ENCODE assay signal across 20 cellular contexts in genomic region chr1:26050255-26050640, GRCh38. TPM values are rescaled to one million over a fixed set of nuclear protein-coding genes. Genes with fewer than 3 reads are reported as not detected.
DNase-seq lines count a peak whose midpoint lies in the region; ATAC-seq and TF ChIP-seq lines count a peak whose summit lies in the region.
"Had no signal": no experiment of that assay in that cellular context is flagged by ENCODE, and none has a peak within 500 bp of the region (broad histone marks: within the 10 kb centered on the region; RNA-seq: fewer than 3 reads in every experiment).

No MANE protein-coding gene starts in this region.

- H3K9me3 Mint-ChIP-seq in osteocyte (ENCODE audit: unreplicated experiment) (no peaks in the 10 kb centered on the region), type B pancreatic cell (no peaks in the 10 kb centered on the region)
- H3K9me3 Mint-ChIP-seq: CD4-positive, CD25-positive, alpha-beta regulatory T cell; GM23338 had no signal

- ATAC-seq in heart right ventricle, result no peak
- peak; percentile 10 for ATAC-seq in left ventricle myocardium superior
- ATAC-seq in GM18873 (IDR thresholded peaks at IDR 0.05; ENCODE audit: low FRiP score, unreplicated experiment), result no peak
- ATAC-seq: GM12878, GM23338, HepG2 had no signal

- H3K4me1 Mint-ChIP-seq in osteocyte (ENCODE audit: unreplicated experiment) (peaks cover 2% of the 10 kb centered on the region), type B pancreatic cell (ENCODE audit: unreplicated experiment) (peaks cover 10% of the 10 kb centered on the region)

- peaks cover 72% of the 10 kb centered on the region for H3K27me3 Mint-ChIP-seq in osteocyte (ENCODE audit: unreplicated experiment)
- H3K27me3 Mint-ChIP-seq in type B pancreatic cell, result peaks cover 56% of the 10 kb centered on the region

- H3K27ac Mint-ChIP-seq in osteocyte (ENCODE audit: unreplicated experiment), result peak overlapping the region; percentile 50
- H3K27ac Mint-ChIP-seq in type B pancreatic cell, result peak overlapping the region; percentile 83
- H3K27ac Mint-ChIP-seq: CD4-positive, CD25-positive, alpha-beta regulatory T cell; GM23338 had no signal

- peaks cover 0 to 52% (median 14%) of the 10 kb centered on the region in 9 donors for H3K4me1 ChIP-seq in heart right ventricle

- no peak overlapping the region for H3K4me3 ChIP-seq in heart right ventricle
- H3K4me3 ChIP-seq: BLaER1 treated with 17β-estradiol and CSF1 and Interleukin-3, amounts not matched to agents 10 nM and 100 nM; GM12878; GM23338 had no signal

- H3K36me3 ChIP-seq in heart right ventricle, result peaks cover 0 to 42% (median 19%) of the 10 kb centered on the region in 9 donors
- H3K36me3 ChIP-seq: BLaER1 treated with 17β-estradiol and CSF1 and Interleukin-3, amounts not matched to agents 10 nM and 100 nM had no signal

- no peak for TF ChIP-seq CTCF in heart right ventricle (IDR thresholded peaks at IDR 0.05)
- TF ChIP-seq CTCF in osteocyte (IDR thresholded peaks at IDR 0.05), result no peak
- TF ChIP-seq CTCF in type B pancreatic cell (conservative IDR thresholded peaks at IDR 0.05), result no peak

- WGBS in heart right ventricle, 2 donors, result 69 to 84% methylated on average over 6 of the region's 6 CpGs

- H3K4me3 Mint-ChIP-seq in osteocyte (ENCODE audit: unreplicated experiment) (no peak overlapping the region), type B pancreatic cell (peak overlapping the region; percentile 80)
- H3K4me3 Mint-ChIP-seq: CD4-positive, CD25-positive, alpha-beta regulatory T cell; GM23338 had no signal

- intact Hi-C loops in heart right ventricle (cut with DNase I), result loop anchor here in 1 of 10 donors (5.0 kb wide), 1 partner anchor 1413 kb away; no protein-coding TSS in a partner anchor
- intact Hi-C loops in cardiac septum (cut with DNase I), result no loop called here
- intact Hi-C loops in left ventricle myocardium superior (cut with micrococcal nuclease), result no loop called here

- no peak for DNase-seq in heart right ventricle
- no peak for DNase-seq in cardiac septum (ENCODE audit: low spot score)
- no peak for DNase-seq in left ventricle myocardium superior
- DNase-seq in osteocyte (ENCODE audit: extremely low spot score, unreplicated experiment), result no peak
- DNase-seq in type B pancreatic cell (ENCODE audit: extremely low spot score, unreplicated experiment), result no peak
- no peak for DNase-seq in RKO (ENCODE audit: low spot score)
- DNase-seq in NK-92 treated with Interleukin-12 subunit alpha and Interleukin-12 subunit beta, amount 100 ng/mL, for 24 hours (lab: John Stamatoyannopoulos, UW), result no peak
- DNase-seq: ACHN; Calu3; CD4-positive, CD25-positive, alpha-beta regulatory T cell; DMS 273 treated with DMSO at 0.1 percent for 48 hours; H7 had no signal

- H3K36me3 Mint-ChIP-seq in osteocyte (ENCODE audit: unreplicated experiment) (no peaks in the 10 kb centered on the region), type B pancreatic cell (no peaks in the 10 kb centered on the region)
- H3K36me3 Mint-ChIP-seq: CD4-positive, CD25-positive, alpha-beta regulatory T cell had no signal

- peaks cover 0 to 74% (median 35%) of the 10 kb centered on the region in 7 donors for H3K27me3 ChIP-seq in heart right ventricle

- no peaks in the 10 kb centered on the region for H3K9me3 ChIP-seq in heart right ventricle
- H3K9me3 ChIP-seq: BLaER1 treated with 17β-estradiol and CSF1 and Interleukin-3, amounts not matched to agents 10 nM and 100 nM had no signal

- H3K27ac ChIP-seq in heart right ventricle, result peak overlapping the region in 7 of 10 donors; percentile 5 to 68 (median 49)
- H3K27ac ChIP-seq: BLaER1 treated with 17β-estradiol and CSF1 and Interleukin-3, amounts not matched to agents 10 nM and 100 nM had no signal

RNA-seq across cellular contexts. Expression of gene SLC30A2, which starts 4.3 kb away (rescaled TPM):
- 10 to 100 TPM in 3 of 10 donors, 1 to 10 TPM in 7; 2.6 to 14.4 (median 8.9) TPM for total RNA-seq in heart right ventricle
- polyA plus RNA-seq in heart right ventricle, result 1 to 10 TPM in 1 of 2 donors, under 1 TPM in 1; 0.97 to 3.6 TPM
- total RNA-seq in cardiac septum, result 5.0 TPM
- total RNA-seq in left ventricle myocardium superior, result 6.4 TPM
- not detected in 2 replicates for total RNA-seq in osteocyte
- total RNA-seq in type B pancreatic cell (ENCODE audit: low replicate concordance), result 4.4 and 24.4 TPM in 2 replicates
- total RNA-seq: A172; Calu3; CD4-positive, CD25-positive, alpha-beta regulatory T cell; Daoy; HepG2 had no signal
- polyA plus RNA-seq: GM12878, GM23338, HepG2 had no signal

RNA-seq across cellular contexts. Expression of gene TRIM63, which starts 17.2 kb away (rescaled TPM):
- total RNA-seq in heart right ventricle, result 100 to 1,000 TPM; 191 to 415 (median 222) TPM
- 100 to 1,000 TPM; 194 to 305 TPM for polyA plus RNA-seq in heart right ventricle
- 123 TPM for total RNA-seq in cardiac septum
- total RNA-seq in left ventricle myocardium superior, result 207 TPM
- 0.21 TPM in 1 of 2 replicates, not detected in the other for total RNA-seq in osteocyte
- 1.7 and 4.1 TPM in 2 replicates for total RNA-seq in type B pancreatic cell (ENCODE audit: low replicate concordance)
- total RNA-seq: A172; Calu3; CD4-positive, CD25-positive, alpha-beta regulatory T cell; Daoy; G401; GM12878; HepG2 had no signal
- polyA plus RNA-seq: CD4-positive, CD25-positive, alpha-beta regulatory T cell; GM12878; GM23338; HepG2 had no signal

RNA-seq across cellular contexts. Expression of gene EXTL1, which starts 28.7 kb away (rescaled TPM):
- total RNA-seq in heart right ventricle, result 10 to 100 TPM in 5 of 10 donors, 1 to 10 TPM in 5; 1.1 to 17.0 (median 9.1) TPM
- polyA plus RNA-seq in heart right ventricle, result 1 to 10 TPM in 1 of 2 donors, under 1 TPM in 1; 0.91 to 5.3 TPM
- total RNA-seq in cardiac septum, result 9.2 TPM
- total RNA-seq in left ventricle myocardium superior, result 15.8 TPM
- total RNA-seq in osteocyte, result 0.30 and 0.34 TPM in 2 replicates
- 0.31 and 4.2 TPM in 2 replicates for total RNA-seq in type B pancreatic cell (ENCODE audit: low replicate concordance)
- total RNA-seq: A172; Calu3; CD4-positive, CD25-positive, alpha-beta regulatory T cell; GM12878 had no signal
- polyA plus RNA-seq: GM12878 had no signal

RNA-seq across cellular contexts. Expression of gene PAFAH2, which starts 52.4 kb away (rescaled TPM):
- 10 to 100 TPM in 6 of 10 donors, 1 to 10 TPM in 4; 7.5 to 19.3 (median 12.4) TPM for total RNA-seq in heart right ventricle
- polyA plus RNA-seq in heart right ventricle, result 1 to 10 TPM; 3.4 to 7.1 TPM
- total RNA-seq in cardiac septum, result 18.5 TPM
- 9.8 TPM for total RNA-seq in left ventricle myocardium superior
- total RNA-seq in osteocyte, result 8.4 and 10.4 TPM in 2 replicates
- 16.7 and 21.1 TPM in 2 replicates for total RNA-seq in type B pancreatic cell (ENCODE audit: low replicate concordance)

Comparison
In these comparisons a context has a peak if more than half of its experiments do, and no peak if none do; other contexts are left out.
1. RNA of gene TRIM63, which starts 17.2 kb away (total RNA-seq): 191 to 415 TPM in heart right ventricle, 207 TPM in left ventricle myocardium superior (single experiment) and 123 TPM in cardiac septum (single experiment); 1.7 to 4.1 TPM in type B pancreatic cell and 0.21 TPM in osteocyte; every median in the first group is over 10 times any median in the second.